2 cellular contexts compared by ENCODE assay signal in the genomic region with DNA sequence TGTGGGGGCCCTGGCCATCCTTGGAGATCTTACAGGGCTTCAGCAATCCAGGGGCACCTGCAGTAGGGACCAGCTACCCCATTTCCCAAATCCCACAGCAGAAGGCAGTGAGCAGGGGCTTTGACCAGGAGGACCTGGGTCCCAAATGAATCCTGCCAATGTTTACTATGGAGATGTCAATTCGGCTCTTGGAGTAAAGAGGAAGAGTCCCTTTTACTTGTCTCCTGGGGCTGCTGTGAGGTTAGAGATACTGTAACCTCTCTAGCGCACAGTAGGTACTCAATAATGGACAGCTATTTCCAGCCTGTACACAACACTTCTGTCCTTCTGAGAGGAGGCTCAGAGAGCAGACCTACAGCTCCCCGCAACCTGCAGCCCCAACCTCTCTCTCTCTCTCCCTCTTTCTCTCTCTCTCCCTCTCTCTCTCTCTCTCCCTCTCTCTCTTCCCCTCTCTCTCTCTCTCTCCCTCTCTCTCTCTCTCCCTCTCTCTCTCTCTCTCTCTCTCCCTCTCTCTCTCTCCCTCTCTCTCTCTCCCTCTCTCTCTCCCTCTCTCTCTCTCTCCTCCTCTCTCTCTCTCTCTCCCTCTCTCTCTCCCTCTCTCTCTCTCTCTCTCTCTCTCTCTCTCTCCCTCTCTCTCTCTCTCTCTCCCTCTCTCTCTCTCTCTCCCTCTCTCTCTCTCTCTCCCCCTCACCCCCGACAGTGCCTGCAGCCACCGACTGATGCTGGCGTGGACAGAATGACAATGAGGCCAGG.
TF ChIP-seq lines count a peak whose summit lies in the region.

No MANE protein-coding gene starts in this region.

TF ChIP-seq in HEK293, 187 proteins besides CTCF, POLR2A, EP300 and RAD21:
- TF ChIP-seq ZNF596 (tag by site-specific recombination; IDR thresholded peaks at IDR 0.05): peak; percentile 85
TF ChIP-seq in HEK293: peak in this region for 1; not testable (repeated sequence) for 186.

TF ChIP-seq in GM12878, 131 proteins besides CTCF, POLR2A, EP300 and RAD21:
- peak; percentile 61 for TF ChIP-seq ZZZ3 (IDR thresholded peaks at IDR 0.05; ENCODE audit: control insufficient read depth, insufficient read length, low read depth)
